ENCODE assay signal across 1 cellular context in the genomic region with DNA sequence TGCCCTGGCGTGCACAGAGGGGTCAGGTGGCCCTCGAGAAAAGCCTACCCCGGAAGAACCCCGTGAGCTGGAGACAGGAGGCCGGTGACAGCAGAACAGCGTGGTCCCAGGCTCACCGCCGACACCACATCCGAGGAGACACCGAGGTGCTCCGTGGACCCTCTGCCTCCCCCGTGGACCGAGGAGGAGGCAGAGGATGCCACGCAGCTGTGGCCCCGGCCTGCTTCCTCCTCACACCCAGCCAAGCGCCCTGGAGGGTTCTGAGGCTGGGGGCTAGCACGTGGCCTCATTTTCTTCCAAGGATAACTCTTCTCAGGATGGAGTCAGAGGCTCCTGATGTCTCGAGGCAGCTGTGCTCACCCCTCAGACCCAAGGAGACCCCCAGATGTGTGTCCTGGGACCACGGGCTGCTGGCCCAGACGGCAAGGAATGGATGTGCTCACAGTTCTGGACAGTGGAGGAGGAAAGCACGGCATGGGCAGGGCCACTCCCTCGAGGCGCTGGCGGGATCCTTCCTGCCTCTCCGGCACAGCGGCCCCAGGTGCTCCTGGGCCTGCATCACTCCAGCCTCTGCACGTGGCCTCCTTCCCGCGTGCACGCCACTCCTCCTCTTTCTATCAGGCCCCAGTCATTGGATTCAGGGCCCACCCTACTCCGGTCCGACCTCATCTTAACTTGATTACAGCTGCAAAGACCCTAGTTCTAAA.
TF ChIP-seq lines count a peak whose summit lies in the region.

No MANE protein-coding gene starts in this region.

TF ChIP-seq in WTC11, 78 proteins besides CTCF, POLR2A, EP300 and RAD21 (continued from another document):
- TF ChIP-seq, protein P1, sequence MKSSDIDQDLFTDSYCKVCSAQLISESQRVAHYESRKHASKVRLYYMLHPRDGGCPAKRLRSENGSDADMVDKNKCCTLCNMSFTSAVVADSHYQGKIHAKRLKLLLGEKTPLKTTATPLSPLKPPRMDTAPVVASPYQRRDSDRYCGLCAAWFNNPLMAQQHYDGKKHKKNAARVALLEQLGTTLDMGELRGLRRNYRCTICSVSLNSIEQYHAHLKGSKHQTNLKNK (CRISPR knock-in tag; IDR thresholded peaks at IDR 0.05), result no peak
- TF ChIP-seq, protein P2, sequence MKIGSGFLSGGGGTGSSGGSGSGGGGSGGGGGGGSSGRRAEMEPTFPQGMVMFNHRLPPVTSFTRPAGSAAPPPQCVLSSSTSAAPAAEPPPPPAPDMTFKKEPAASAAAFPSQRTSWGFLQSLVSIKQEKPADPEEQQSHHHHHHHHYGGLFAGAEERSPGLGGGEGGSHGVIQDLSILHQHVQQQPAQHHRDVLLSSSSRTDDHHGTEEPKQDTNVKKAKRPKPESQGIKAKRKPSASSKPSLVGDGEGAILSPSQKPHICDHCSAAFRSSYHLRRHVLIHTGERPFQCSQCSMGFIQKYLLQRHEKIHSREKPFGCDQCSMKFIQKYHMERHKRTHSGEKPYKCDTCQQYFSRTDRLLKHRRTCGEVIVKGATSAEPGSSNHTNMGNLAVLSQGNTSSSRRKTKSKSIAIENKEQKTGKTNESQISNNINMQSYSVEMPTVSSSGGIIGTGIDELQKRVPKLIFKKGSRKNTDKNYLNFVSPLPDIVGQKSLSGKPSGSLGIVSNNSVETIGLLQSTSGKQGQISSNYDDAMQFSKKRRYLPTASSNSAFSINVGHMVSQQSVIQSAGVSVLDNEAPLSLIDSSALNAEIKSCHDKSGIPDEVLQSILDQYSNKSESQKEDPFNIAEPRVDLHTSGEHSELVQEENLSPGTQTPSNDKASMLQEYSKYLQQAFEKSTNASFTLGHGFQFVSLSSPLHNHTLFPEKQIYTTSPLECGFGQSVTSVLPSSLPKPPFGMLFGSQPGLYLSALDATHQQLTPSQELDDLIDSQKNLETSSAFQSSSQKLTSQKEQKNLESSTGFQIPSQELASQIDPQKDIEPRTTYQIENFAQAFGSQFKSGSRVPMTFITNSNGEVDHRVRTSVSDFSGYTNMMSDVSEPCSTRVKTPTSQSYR (CRISPR knock-in tag; IDR thresholded peaks at IDR 0.05), result no peak
TF ChIP-seq in WTC11: peak in this region for 0.
